In the genomic region with DNA sequence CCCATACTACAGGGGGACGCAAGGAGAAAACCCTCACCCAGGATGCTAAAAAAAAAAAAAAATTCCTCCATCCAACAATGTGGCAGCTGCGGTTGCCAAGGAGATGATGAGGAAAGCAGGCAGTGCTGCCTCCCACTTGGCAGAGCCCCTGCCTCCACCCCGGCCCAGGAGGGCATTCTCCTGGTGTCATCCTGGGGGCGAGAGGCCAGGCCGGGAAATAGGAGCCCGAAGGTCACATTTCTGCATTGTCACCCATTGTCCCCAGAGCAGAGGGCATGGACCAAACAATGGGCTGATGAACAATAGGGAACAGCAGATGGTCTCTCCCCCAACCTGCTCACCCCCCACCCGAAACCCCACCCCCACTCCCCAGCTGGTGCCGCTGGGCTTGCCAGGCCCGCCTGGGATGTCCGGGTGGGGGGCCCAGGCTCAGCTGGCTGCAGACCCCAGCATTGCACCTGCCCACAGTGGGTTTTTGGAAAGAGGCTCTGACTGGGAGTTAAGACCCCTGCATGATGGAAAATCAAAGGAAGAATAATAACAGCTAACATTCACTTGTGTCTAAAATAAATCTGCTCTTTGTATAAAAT, we compare ENCODE assay signal across 21 cellular contexts. TPM values are rescaled to one million over a fixed set of nuclear protein-coding genes. Genes with fewer than 3 reads are reported as not detected.
DNase-seq lines count a peak whose midpoint lies in the region; ATAC-seq and TF ChIP-seq lines count a peak whose summit lies in the region.
"Had no signal": no experiment of that assay in that cellular context is flagged by ENCODE, and none has a peak within 500 bp of the region (broad histone marks: within the 10 kb centered on the region; RNA-seq: fewer than 3 reads in every experiment).

No MANE protein-coding gene starts in this region.

- no peak overlapping the region for H3K9ac ChIP-seq in neural progenitor cell
- no peak overlapping the region for H3K9ac ChIP-seq in MM.1S (ENCODE audit: low read length)

- no peak overlapping the region for H3K27ac ChIP-seq in neural progenitor cell
- H3K27ac ChIP-seq in MM.1S (ENCODE audit: low read length), result no peak overlapping the region
- H3K27ac ChIP-seq in RWPE1, result no peak overlapping the region
- H3K27ac ChIP-seq: foreskin keratinocyte, lower lobe of right lung, SJSA1 had no signal

- H3K9me3 ChIP-seq in neural progenitor cell (ENCODE audit: low read depth) (no peaks in the 10 kb centered on the region), MM.1S (replicated peaks; ENCODE audit: insufficient read depth, low read length) (no peaks in the 10 kb centered on the region)
- H3K9me3 ChIP-seq: lower lobe of right lung, SJSA1 had no signal

- DNase-seq in Ammon's horn (ENCODE audit: low spot score) (peak; percentile 77), NCI-H2171 (lab: John Stamatoyannopoulos, UW) (peak; percentile 87), fibroblast of peridontal ligament (ENCODE audit: extremely low read depth) (peak; percentile 16), neural progenitor cell (ENCODE audit: low spot score) (peak; percentile 87), MM.1S (no peak), GM10266 (ENCODE audit: extremely low spot score) (no peak), RWPE1 (ENCODE audit: low spot score) (no peak)
- DNase-seq: ACHN; activated effector memory CD4-positive, alpha-beta T cell treated with Interleukin-2 at 50 U/mL for 16 hours; CD4-positive, alpha-beta memory T cell; cerebellar nuclear complex; foreskin keratinocyte; lower lobe of right lung; naive B cell; NCI-H1436 treated with DMSO at 0.1 percent for 48 hours; PC-3; stimulated activated CD4-positive, alpha-beta T cell treated with anti-CD3 and anti-CD28 coated beads, Interleukin-15, amount 100 ng/mL, for 24 hours; stimulated activated naive CD4-positive, alpha-beta T cell treated with Interleukin-2 at 50 U/mL for 16 hours; T-helper 9 cell had no signal

- H3K4me2 ChIP-seq in neural progenitor cell (peak overlapping the region; percentile 60), MM.1S (ENCODE audit: low read depth, low read length) (no peak overlapping the region)

- H3K79me2 ChIP-seq in neural progenitor cell (ENCODE audit: low read depth) (no peaks in the 10 kb centered on the region), MM.1S (ENCODE audit: low read length) (no peaks in the 10 kb centered on the region)

- H3K9me3 Mint-ChIP-seq in neural progenitor cell, result no peaks in the 10 kb centered on the region
- H3K9me3 Mint-ChIP-seq: CD4-positive, alpha-beta memory T cell had no signal

- no peak for ATAC-seq in HG03460 (IDR thresholded peaks at IDR 0.05; ENCODE audit: unreplicated experiment)
- ATAC-seq: foreskin keratinocyte, lower lobe of right lung, PC-3 had no signal

- no peaks in the 10 kb centered on the region for H3K9me2 ChIP-seq in MM.1S (replicated peaks; ENCODE audit: insufficient read depth, low read length)

- no peak overlapping the region for H3K4me3 Mint-ChIP-seq in neural progenitor cell
- H3K4me3 Mint-ChIP-seq: CD4-positive, alpha-beta memory T cell; naive B cell had no signal

- no peak overlapping the region for H2AFZ ChIP-seq in neural progenitor cell (replicated peaks)
- H2AFZ ChIP-seq in MM.1S (ENCODE audit: low read length), result no peak overlapping the region

- no peak for TF ChIP-seq CTCF in neural progenitor cell (IDR thresholded peaks at IDR 0.05)
- no peak for TF ChIP-seq CTCF in MM.1S (IDR thresholded peaks at IDR 0.05; ENCODE audit: low read length)
- TF ChIP-seq CTCF in GM10266 (IDR thresholded peaks at IDR 0.05; ENCODE audit: control insufficient read depth, insufficient read depth, low read depth, missing control alignments), result no peak
- TF ChIP-seq CTCF in RWPE1 (conservative IDR thresholded peaks at IDR 0.05; ENCODE audit: low read depth), result no peak

- no peaks in the 10 kb centered on the region for H3K36me3 ChIP-seq in neural progenitor cell
- H3K36me3 ChIP-seq in MM.1S (replicated peaks; ENCODE audit: insufficient read depth, low read length), result no peaks in the 10 kb centered on the region
- H3K36me3 ChIP-seq: lower lobe of right lung, SJSA1 had no signal

- peaks cover 28% of the 10 kb centered on the region for H3F3A ChIP-seq in neural progenitor cell (ENCODE audit: low read depth)
- H3F3A ChIP-seq in MM.1S (ENCODE audit: insufficient read depth, low read length), result no peaks in the 10 kb centered on the region

- H4K20me1 ChIP-seq in neural progenitor cell (ENCODE audit: low read depth) (no peaks in the 10 kb centered on the region), MM.1S (ENCODE audit: insufficient read depth, low read length) (no peaks in the 10 kb centered on the region)

- H3K4me1 ChIP-seq in neural progenitor cell (peaks cover 34% of the 10 kb centered on the region), MM.1S (ENCODE audit: low read length) (no peaks in the 10 kb centered on the region)
- H3K4me1 ChIP-seq: foreskin keratinocyte, lower lobe of right lung had no signal

- H3K36me3 Mint-ChIP-seq in neural progenitor cell, result no peaks in the 10 kb centered on the region
- H3K36me3 Mint-ChIP-seq: CD4-positive, alpha-beta memory T cell; naive B cell had no signal

- H3K4me1 Mint-ChIP-seq in neural progenitor cell, result peaks cover 32% of the 10 kb centered on the region
- H3K4me1 Mint-ChIP-seq: CD4-positive, alpha-beta memory T cell; naive B cell had no signal

- POLR2A ChIA-PET in RWPE1 (lab: Yijun Ruan, JAX; ENCODE audit: low non-redundant PET), result no interaction called here

- H3K27me3 Mint-ChIP-seq in neural progenitor cell (ENCODE audit: insufficient read depth, low read depth), result peaks cover 9% of the 10 kb centered on the region

- H3K27ac Mint-ChIP-seq in neural progenitor cell, result no peak overlapping the region
- H3K27ac Mint-ChIP-seq: CD4-positive, alpha-beta memory T cell; naive B cell had no signal

- no peaks in the 10 kb centered on the region for H3K27me3 ChIP-seq in neural progenitor cell
- peaks cover 96% of the 10 kb centered on the region for H3K27me3 ChIP-seq in MM.1S (replicated peaks; ENCODE audit: insufficient read depth, low read length)

- CTCF ChIA-PET in RWPE1 (lab: Yijun Ruan, JAX), result interaction anchor here (0.6 to 0.7 kb wide), 2 partner anchors 19 to 26 kb away, joined by 3 read pairs; no protein-coding TSS in a partner anchor

- H3K4me3 ChIP-seq in neural progenitor cell, result peak overlapping the region; percentile 15
- H3K4me3 ChIP-seq in MM.1S (ENCODE audit: low read length), result no peak overlapping the region
- H3K4me3 ChIP-seq: lower lobe of right lung, SJSA1 had no signal

RNA-seq across cellular contexts. Expression of a gene that starts 37.3 kb away (rescaled TPM):
- total RNA-seq in neural progenitor cell (ENCODE audit: low replicate concordance), result 6.0 and 11.4 TPM in 2 replicates

RNA-seq across cellular contexts. Expression of a gene that starts 59.2 kb away (rescaled TPM):
- 6.7 and 18.9 TPM in 2 replicates for total RNA-seq in neural progenitor cell (ENCODE audit: low replicate concordance)

Comparison
In these comparisons a context has a peak if more than half of its experiments do, and no peak if none do; other contexts are left out.
1. DNase-seq: peak in Ammon's horn (single experiment), NCI-H2171 (single experiment), fibroblast of peridontal ligament (single experiment) and neural progenitor cell (single experiment); none in MM.1S (single experiment), GM10266 (single experiment) and RWPE1 (single experiment).